Comparison of ENCODE assay signal across 8 cellular contexts in genomic region chr9:121498487-121499176, GRCh38.
A peak's percentile ranks its signal among the peaks of the same experiment; 100 is the strongest.
DNase-seq lines count a peak whose midpoint lies in the region; ATAC-seq lines count a peak whose summit lies in the region.

No MANE protein-coding gene starts in this region.

- peaks cover 3% of the 10 kb centered on the region; the same call in 1 of the 2 replicates for H3K9me3 ChIP-seq in iPS-20b (ENCODE audit: insufficient read depth, low read depth, low read length)

- H3K4me3 ChIP-seq in iPS-20b (ENCODE audit: low read length) = peak overlapping the region; percentile 66

- ATAC-seq in HG02588 (IDR thresholded peaks at IDR 0.05; ENCODE audit: unreplicated experiment) = no peak

- DNase-seq in NCI-H2227 (lab: John Stamatoyannopoulos, UW; ENCODE audit: unreplicated experiment) (peak; percentile 10), NCI-H2227 treated with DMSO at 0.1 percent for 48 hours (lab: John Stamatoyannopoulos, UW) (no peak), Kasumi-1 (lab: John Stamatoyannopoulos, UW) (peak; percentile 56 to 62), astrocyte of the hippocampus (ENCODE audit: low read depth, low spot score) (peak; percentile 41)
- peak; percentile 26 for DNase-seq in stimulated activated CD8-positive, alpha-beta memory T cell treated with anti-CD3 and anti-CD28 coated beads, Interleukin-4, amount 100 ng/mL, for 48 hours
- no peak for DNase-seq in stimulated activated CD4-positive, alpha-beta T cell treated with anti-CD3 and anti-CD28 coated beads, Interleukin-4, amount 100 ng/mL, for 24 hours

- 0 out of 2 replicates have a peak, but pooled peaks cover 3% of the 10 kb centered on the region for H3K4me1 ChIP-seq in iPS-20b (ENCODE audit: insufficient read depth, low read length)

- H3K27me3 ChIP-seq in iPS-20b (ENCODE audit: insufficient read depth, low read length) = peaks cover 63% of the 10 kb centered on the region

- H3K36me3 ChIP-seq in iPS-20b (ENCODE audit: insufficient read depth, low read depth, low read length) = no peaks in the 10 kb centered on the region

- H3K9ac ChIP-seq in iPS-20b (ENCODE audit: low read depth, low read length) = no peak overlapping the region

- H3K27ac ChIP-seq in iPS-20b (ENCODE audit: low read length) = no peak overlapping the region

Comparison
In these comparisons a context has a peak if more than half of its experiments do, and no peak if none do; other contexts are left out.
1. DNase-seq: peak in NCI-H2227 (single experiment), Kasumi-1 (2 of 2), astrocyte of the hippocampus (single experiment) and stimulated activated CD8-positive, alpha-beta memory T cell treated with anti-CD3 and anti-CD28 coated beads, Interleukin-4, amount 100 ng/mL, for 48 hours (single experiment); none in NCI-H2227 treated with DMSO at 0.1 percent for 48 hours (single experiment) and stimulated activated CD4-positive, alpha-beta T cell treated with anti-CD3 and anti-CD28 coated beads, Interleukin-4, amount 100 ng/mL, for 24 hours (single experiment).